Comparison of ENCODE assay signal across 1 cellular context in the genomic region with DNA sequence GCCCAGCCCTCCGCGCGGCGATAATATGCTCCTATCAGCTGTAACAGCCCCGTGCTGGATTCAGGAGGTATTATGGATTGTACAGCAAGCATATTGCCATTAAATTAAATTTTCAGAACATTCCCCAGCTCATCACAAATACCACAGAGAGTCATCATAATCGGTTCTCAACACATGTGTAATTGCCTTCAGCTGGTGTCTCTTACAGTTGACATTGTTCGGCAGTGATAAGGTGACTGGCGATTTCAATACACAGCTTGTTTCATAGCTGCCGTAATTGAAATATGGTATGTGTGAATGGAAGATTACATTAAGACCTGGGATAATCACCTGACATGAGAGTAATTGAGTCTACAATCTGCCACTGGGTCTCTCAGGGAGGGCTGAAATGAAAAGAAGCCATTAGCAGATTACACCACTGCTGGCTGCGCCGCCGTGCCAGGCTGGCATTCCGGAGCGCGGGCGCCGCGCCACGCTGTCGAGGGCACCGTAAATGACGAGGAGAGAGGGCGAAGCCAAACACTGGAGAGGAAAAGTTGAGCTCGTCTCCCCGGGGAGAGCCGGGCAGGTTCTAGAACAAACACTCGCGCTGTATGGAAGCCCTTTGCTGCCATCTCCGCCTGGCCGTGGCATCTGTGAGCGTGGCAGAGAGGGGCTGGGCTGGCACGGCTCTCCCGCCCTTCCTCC.
TF ChIP-seq lines count a peak whose summit lies in the region.

No MANE protein-coding gene starts in this region.

TF ChIP-seq in K562, 482 proteins besides CTCF, POLR2A, EP300 and RAD21 (continued from another document):
- TF ChIP-seq ESRRB (CRISPR knock-in tag; IDR thresholded peaks at IDR 0.05; ENCODE audit: borderline replicate concordance) (no peak), PML (IDR thresholded peaks at IDR 0.05; ENCODE audit: low read length) (0 out of 2 replicates have a peak, but pooled peaks have one; percentile 43), CBFA2T2 (conservative IDR thresholded peaks at IDR 0.05) (peak; percentile 67), CBFA2T3 (IDR thresholded peaks at IDR 0.05) (peak; percentile 75), TEAD4 (IDR thresholded peaks at IDR 0.05; ENCODE audit: low read length) (peak; percentile 67), TEAD4 (CRISPR knock-in tag; IDR thresholded peaks at IDR 0.05; ENCODE audit: borderline replicate concordance) (no peak), ZNF436 (CRISPR knock-in tag; IDR thresholded peaks at IDR 0.05) (no peak), TCF3 (CRISPR knock-in tag; IDR thresholded peaks at IDR 0.05) (peak; percentile 64), TAL1 (IDR thresholded peaks at IDR 0.05) (peak; percentile 52)
